In the genomic region with DNA sequence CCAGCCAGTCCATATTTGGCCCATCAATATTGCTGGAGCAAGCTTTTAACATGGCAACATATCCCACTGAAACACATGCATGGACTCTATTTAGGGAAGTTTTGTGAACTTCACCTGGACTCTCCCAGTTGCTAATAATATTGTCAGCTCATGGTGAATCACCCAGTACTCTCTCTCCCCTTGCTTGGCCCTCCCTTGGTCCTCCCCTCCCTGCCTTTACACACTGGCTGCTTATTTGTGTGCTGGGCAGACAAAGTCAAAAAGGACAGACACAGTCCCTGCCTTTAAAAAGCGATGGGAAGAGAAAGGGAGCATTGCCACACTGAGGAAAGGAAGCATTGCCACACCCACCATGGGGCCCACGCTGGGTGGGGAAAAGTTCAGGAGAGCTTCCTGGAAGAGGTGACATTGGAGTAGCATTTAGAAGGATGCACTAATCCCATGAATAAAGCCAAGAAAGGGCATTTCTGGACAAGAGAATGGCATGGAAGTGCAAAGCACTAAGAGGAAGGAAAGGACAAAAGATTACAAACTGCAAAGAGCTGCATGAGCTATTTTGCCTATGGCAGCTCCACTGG, we compare ENCODE assay signal across 17 cellular contexts.
DNase-seq lines count a peak whose midpoint lies in the region; ATAC-seq, FAIRE-seq and TF ChIP-seq lines count a peak whose summit lies in the region.
"Had no signal": no experiment of that assay in that cellular context is flagged by ENCODE, and none has a peak within 500 bp of the region (broad histone marks: within the 10 kb centered on the region; RNA-seq: fewer than 3 reads in every experiment).

No MANE protein-coding gene starts in this region.

- in situ Hi-C loops in gastrocnemius medialis (cut with MboI; ENCODE audit: low sequenced_read_pairs in 4 of 4): no loop called here

- no peak overlapping the region for H2AFZ ChIP-seq in SK-N-SH (ENCODE audit: low read depth)

- H3K27me3 ChIP-seq in heart left ventricle: no peaks in the 10 kb centered on the region
- no peaks in the 10 kb centered on the region for H3K27me3 ChIP-seq in gastrocnemius medialis
- H3K27me3 ChIP-seq in SK-N-SH (ENCODE audit: insufficient read depth): no peaks in the 10 kb centered on the region
- H3K27me3 ChIP-seq: ascending aorta, Peyer's patch had no signal

- peak; percentile 66 for FAIRE-seq in RCC 7860 (lab: Jason Lieb, UNC)
- FAIRE-seq: GM19239 had no signal

- WGBS in heart left ventricle, 4 donors: 62 to 68% (median 65%) methylated on average over 2 of the region's 2 CpGs
- 0% methylated on average over 2 of the region's 2 CpGs for WGBS in SK-N-SH (ENCODE audit: low lambda C conversion rate)

- H3K9ac ChIP-seq in SK-N-SH: no peak overlapping the region

- POLR2A ChIA-PET in SK-N-SH (lab: Yijun Ruan, JAX): no interaction called here

- H3K4me3 ChIP-seq in heart left ventricle: no peak overlapping the region
- no peak overlapping the region for H3K4me3 ChIP-seq in gastrocnemius medialis
- no peak overlapping the region for H3K4me3 ChIP-seq in SK-N-SH (ENCODE audit: low read depth in 2 of 2, low read length in 1 of 2)
- H3K4me3 ChIP-seq: ascending aorta, Peyer's patch had no signal

- TF ChIP-seq CTCF in heart left ventricle (IDR thresholded peaks at IDR 0.05) (no peak), gastrocnemius medialis (IDR thresholded peaks at IDR 0.05 in 4 of 5, conservative IDR thresholded peaks at IDR 0.05 in 1 of 5) (no peak), SK-N-SH (IDR thresholded peaks at IDR 0.05) (no peak)

- no peak for TF ChIP-seq RAD21 in SK-N-SH (IDR thresholded peaks at IDR 0.05; ENCODE audit: low read length)

- peak; percentile 14 for ATAC-seq in GM19463 (IDR thresholded peaks at IDR 0.05; ENCODE audit: unreplicated experiment)
- ATAC-seq in heart left ventricle: peak; percentile 71 to 96 (median 84)
- ATAC-seq in gastrocnemius medialis: peak; percentile 58 to 70
- ATAC-seq in GM21526 (IDR thresholded peaks at IDR 0.05; ENCODE audit: low FRiP score, unreplicated experiment): no peak
- ATAC-seq: left colon had no signal

- peaks cover 0 to 27% (median 2%) of the 10 kb centered on the region in 12 donors for H3K9me3 ChIP-seq in heart left ventricle
- no peaks in the 10 kb centered on the region for H3K9me3 ChIP-seq in gastrocnemius medialis
- H3K9me3 ChIP-seq in SK-N-SH: no peaks in the 10 kb centered on the region
- H3K9me3 ChIP-seq: ascending aorta, Peyer's patch had no signal

- peaks cover 0 to 15% (median 1%) of the 10 kb centered on the region in 12 donors for H3K4me1 ChIP-seq in heart left ventricle
- H3K4me1 ChIP-seq in gastrocnemius medialis: peaks cover 7 to 13% of the 10 kb centered on the region in 2 donors
- H3K4me1 ChIP-seq in SK-N-SH (ENCODE audit: control insufficient read depth in 1 of 2, insufficient read depth in 2 of 2, low read depth in 1 of 2, low read length in 1 of 2): no peaks in the 10 kb centered on the region
- H3K4me1 ChIP-seq: ascending aorta, Peyer's patch had no signal

- peak; percentile 13 for DNase-seq in RCC 7860 (ENCODE audit: low spot score)
- no peak for DNase-seq in heart left ventricle
- no peak for DNase-seq in gastrocnemius medialis
- no peak for DNase-seq in SK-N-SH
- no peak for DNase-seq in islet precursor cell
- DNase-seq: activated CD4-positive, alpha-beta T cell treated with anti-CD3 and anti-CD28 coated beads, Interleukin-2, amount 50 U/mL, for 4 hours; activated naive CD4-positive, alpha-beta T cell treated with Interleukin-2 at 50 U/mL for 16 hours; COR-L47; EL; endodermal cell; left colon; NCI-H1436 treated with DMSO at 0.1 percent for 48 hours; Peyer's patch had no signal

- no peaks in the 10 kb centered on the region for H4K20me1 ChIP-seq in SK-N-SH (ENCODE audit: insufficient read depth)

- H3F3A ChIP-seq in SK-N-SH (replicated peaks; ENCODE audit: insufficient read depth): no peaks in the 10 kb centered on the region

- CTCF ChIA-PET in SK-N-SH (lab: Yijun Ruan, JAX): no interaction called here

- no peaks in the 10 kb centered on the region for H3K9me2 ChIP-seq in SK-N-SH

- H3K79me2 ChIP-seq in SK-N-SH (ENCODE audit: insufficient read depth): no peaks in the 10 kb centered on the region

- TF ChIP-seq EP300 in SK-N-SH (IDR thresholded peaks at IDR 0.05; ENCODE audit: borderline replicate concordance in 1 of 2, low read depth in 1 of 2, low read length in 1 of 2): no peak

- peak overlapping the region in 10 of 12 donors; percentile 11 to 89 (median 46) for H3K27ac ChIP-seq in heart left ventricle
- peak overlapping the region in 3 of 4 donors; percentile 57 to 65 (median 62) for H3K27ac ChIP-seq in gastrocnemius medialis
- H3K27ac ChIP-seq in SK-N-SH (ENCODE audit: low read depth in 2 of 2, low read length in 1 of 2): no peak overlapping the region
- H3K27ac ChIP-seq: ascending aorta, Peyer's patch had no signal

- no peak overlapping the region for H3K4me2 ChIP-seq in SK-N-SH

- intact Hi-C loops in heart left ventricle (cut with DNase I): no loop called here
- intact Hi-C loops in gastrocnemius medialis (cut with DNase I; ENCODE audit: low total_unique reads): no loop called here

- H3K36me3 ChIP-seq in heart left ventricle: no peaks in the 10 kb centered on the region
- no peaks in the 10 kb centered on the region for H3K36me3 ChIP-seq in gastrocnemius medialis
- H3K36me3 ChIP-seq in SK-N-SH (replicated peaks in 1 of 2; ENCODE audit: control insufficient read depth in 1 of 2, insufficient read depth in 2 of 2, low read length in 1 of 2): no peaks in the 10 kb centered on the region
- H3K36me3 ChIP-seq: ascending aorta, Peyer's patch had no signal

- TF ChIP-seq POLR2A in heart left ventricle (IDR thresholded peaks at IDR 0.05) (no peak), gastrocnemius medialis (IDR thresholded peaks at IDR 0.05) (no peak)

TF ChIP-seq in SK-N-SH, 30 proteins besides CTCF, POLR2A, EP300 and RAD21:
- TF ChIP-seq FOXM1 (IDR thresholded peaks at IDR 0.05; ENCODE audit: low read depth) (no peak), ELF1 (IDR thresholded peaks at IDR 0.05) (no peak), TEAD4 (IDR thresholded peaks at IDR 0.05; ENCODE audit: borderline replicate concordance, insufficient read depth) (no peak), RFX5 (IDR thresholded peaks at IDR 0.05; ENCODE audit: low read length) (no peak)

Comparison
In these comparisons a context has a peak if more than half of its experiments do, and no peak if none do; other contexts are left out.
1. H3K27ac ChIP-seq: peak in heart left ventricle (10 of 12) and gastrocnemius medialis (3 of 4); none in SK-N-SH (0 of 2).